ENCODE assay signal across 12 cellular contexts in genomic region chr14:51202914-51203665, GRCh38.
A peak's percentile ranks its signal among the peaks of the same experiment; 100 is the strongest.
DNase-seq lines count a peak whose midpoint lies in the region; ATAC-seq and TF ChIP-seq lines count a peak whose summit lies in the region.
"Had no signal": no experiment of that assay in that cellular context is flagged by ENCODE, and none has a peak within 500 bp of the region (broad histone marks: within the 10 kb centered on the region; RNA-seq: fewer than 3 reads in every experiment).

No MANE protein-coding gene starts in this region.

- H3K36me3 Mint-ChIP-seq in memory B cell: no peaks in the 10 kb centered on the region
- H3K36me3 Mint-ChIP-seq in effector memory CD8-positive, alpha-beta T cell (ENCODE audit: insufficient read depth): no peaks in the 10 kb centered on the region
- H3K36me3 Mint-ChIP-seq: mesothelial cell of epicardium had no signal

- no peak overlapping the region for H3K4me3 Mint-ChIP-seq in memory B cell
- no peak overlapping the region for H3K4me3 Mint-ChIP-seq in effector memory CD8-positive, alpha-beta T cell
- H3K4me3 Mint-ChIP-seq: mesothelial cell of epicardium had no signal

- peak; percentile 22 to 35 for DNase-seq in memory B cell (ENCODE audit: low spot score in 2 of 2)
- no peak for DNase-seq in HuH-7.5 (ENCODE audit: low spot score)
- no peak for DNase-seq in effector memory CD8-positive, alpha-beta T cell
- no peak for DNase-seq in DMS53 (lab: John Stamatoyannopoulos, UW)
- DNase-seq in GM19240 (ENCODE audit: insufficient read length, low spot score): no peak
- DNase-seq: COR-L47, foreskin keratinocyte, NCI-H2081 had no signal

- peaks cover 23% of the 10 kb centered on the region for H3K4me1 Mint-ChIP-seq in memory B cell
- no peaks in the 10 kb centered on the region for H3K4me1 Mint-ChIP-seq in effector memory CD8-positive, alpha-beta T cell (ENCODE audit: low read depth in 2 of 2)

- H3K27me3 Mint-ChIP-seq in memory B cell: peaks cover 5% of the 10 kb centered on the region
- H3K27me3 Mint-ChIP-seq in effector memory CD8-positive, alpha-beta T cell: peaks cover 41 to 64% of the 10 kb centered on the region in 2 donors

- ATAC-seq in GM18505 (IDR thresholded peaks at IDR 0.05; ENCODE audit: unreplicated experiment) (peak; percentile 57), GM21423 (IDR thresholded peaks at IDR 0.05; ENCODE audit: unreplicated experiment) (peak; percentile 71), HG03139 (IDR thresholded peaks at IDR 0.05; ENCODE audit: unreplicated experiment) (peak; percentile 47), memory B cell (ENCODE audit: low read depth) (peak; percentile 62)
- no peak for ATAC-seq in effector memory CD8-positive, alpha-beta T cell (replicated peaks)
- ATAC-seq: foreskin keratinocyte had no signal

- no peaks in the 10 kb centered on the region for H3K9me3 Mint-ChIP-seq in memory B cell
- peaks cover 0 to 12% of the 10 kb centered on the region in 2 donors for H3K9me3 Mint-ChIP-seq in effector memory CD8-positive, alpha-beta T cell
- H3K9me3 Mint-ChIP-seq: mesothelial cell of epicardium had no signal

- TF ChIP-seq POLR2A in GM18505 (IDR thresholded peaks at IDR 0.05; ENCODE audit: borderline replicate concordance, extremely low read depth, insufficient read depth, insufficient read length): no peak

- no peak overlapping the region for H3K27ac Mint-ChIP-seq in memory B cell
- no peak overlapping the region for H3K27ac Mint-ChIP-seq in effector memory CD8-positive, alpha-beta T cell
- H3K27ac Mint-ChIP-seq: mesothelial cell of epicardium had no signal

Comparison
In these comparisons a context has a peak if more than half of its experiments do, and no peak if none do; other contexts are left out.
1. DNase-seq: peak in memory B cell (2 of 2); none in HuH-7.5 (single experiment), effector memory CD8-positive, alpha-beta T cell (0 of 3), DMS53 (single experiment) and GM19240 (single experiment).